ENCODE assay signal across 8 cellular contexts in genomic region chr16:89171216-89172170, GRCh38. TPM values are rescaled to one million over a fixed set of nuclear protein-coding genes. Genes with fewer than 3 reads are reported as not detected.
DNase-seq lines count a peak whose midpoint lies in the region; ATAC-seq, FAIRE-seq and TF ChIP-seq lines count a peak whose summit lies in the region.

Gene CDH15 (plus strand): TSS chr16:89171748. CDS start chr16:89171832, 84 bp downstream.

- peaks cover 8% of the 10 kb centered on the region for H3K4me1 Mint-ChIP-seq in CD4-positive, alpha-beta T cell (ENCODE audit: low read depth)

- H4K20me1 ChIP-seq in endothelial cell of umbilical vein (replicated peaks; ENCODE audit: control insufficient read depth, extremely low read depth, insufficient read depth, low read length): no peaks in the 10 kb centered on the region

- peak within 1 kb of the TSS; percentile 33 for H3K4me2 ChIP-seq in endothelial cell of umbilical vein (ENCODE audit: insufficient read depth, low read length)

- peak; percentile 92 for FAIRE-seq in endothelial cell of umbilical vein (lab: Jason Lieb, UNC)

- no peak within 1 kb of the TSS for H3K9ac ChIP-seq in HUES48 (ENCODE audit: low read depth, low read length)
- no peak within 1 kb of the TSS for H3K9ac ChIP-seq in endothelial cell of umbilical vein (replicated peaks; ENCODE audit: extremely low read depth, insufficient read depth, low read length)

- BruUV-seq in endothelial cell of umbilical vein (replicated peaks; lab: Mats Ljungman, UMichigan): no TSS peak

- H3K36me3 ChIP-seq in HUES48 (ENCODE audit: control insufficient read depth, insufficient read depth, low read length): no peaks in the 10 kb centered on the region
- H3K36me3 ChIP-seq in endothelial cell of umbilical vein (ENCODE audit: control insufficient read depth in 2 of 2, extremely low read depth in 1 of 2, insufficient read depth in 2 of 2, low read length in 2 of 2): no peaks in the 10 kb centered on the region
- H3K36me3 ChIP-seq in mucosa of descending colon (ENCODE audit: low read depth): no peaks in the 10 kb centered on the region

- H3K27ac Mint-ChIP-seq in CD4-positive, alpha-beta T cell: no peak within 1 kb of the TSS

- H3K9me3 Mint-ChIP-seq in CD4-positive, alpha-beta T cell: no peaks in the 10 kb centered on the region

- TF ChIP-seq CTCF in CD4-positive, alpha-beta T cell (IDR thresholded peaks at IDR 0.05): no peak
- TF ChIP-seq CTCF in endothelial cell of umbilical vein (IDR thresholded peaks at IDR 0.05; ENCODE audit: extremely low read depth in 1 of 2, insufficient read depth in 1 of 2, low read depth in 1 of 2, low read length in 2 of 2) (no peak), mucosa of descending colon (IDR thresholded peaks at IDR 0.05) (no peak)

- peak; percentile 96 for ATAC-seq in CD4-positive, alpha-beta T cell (ENCODE audit: poor library complexity)
- ATAC-seq in GM21423 (IDR thresholded peaks at IDR 0.05; ENCODE audit: unreplicated experiment): peak; percentile 86
- ATAC-seq in mucosa of descending colon: peak; percentile 92

- H3K79me2 ChIP-seq in endothelial cell of umbilical vein (ENCODE audit: control insufficient read depth, insufficient read depth, low read length): no peaks in the 10 kb centered on the region

- no peak within 1 kb of the TSS for H3K27ac ChIP-seq in CD4-positive, alpha-beta T cell (ENCODE audit: low read depth, low read length)
- H3K27ac ChIP-seq in HUES48 (ENCODE audit: low read depth, low read length): no peak within 1 kb of the TSS
- H3K27ac ChIP-seq in endothelial cell of umbilical vein (ENCODE audit: insufficient read depth, low read depth, low read length): no peak within 1 kb of the TSS

- H3K9me1 ChIP-seq in endothelial cell of umbilical vein (replicated peaks; ENCODE audit: control insufficient read depth, extremely low read depth, insufficient read depth, low read length): no peaks in the 10 kb centered on the region

- peaks cover 22% of the 10 kb centered on the region for H3K4me1 ChIP-seq in HUES48 (ENCODE audit: control insufficient read depth, insufficient read depth, low read length)
- peaks cover 3% of the 10 kb centered on the region for H3K4me1 ChIP-seq in endothelial cell of umbilical vein (ENCODE audit: control insufficient read depth, extremely low read depth, insufficient read depth, low read length)
- H3K4me1 ChIP-seq in mucosa of descending colon (ENCODE audit: low read depth): peaks cover 12% of the 10 kb centered on the region

- intact Hi-C loops in CD4-positive, alpha-beta T cell (cut with DNase I, micrococcal nuclease): loop anchor here in 1 of 2 experiments (1.0 to 2.0 kb wide), 2 partner anchors 21 to 45 kb away; partner anchors contain the start of gene ZNF778
- intact Hi-C loops in endothelial cell of umbilical vein (cut with micrococcal nuclease) (loop anchor here (1.0 kb wide), 2 partner anchors 21 to 45 kb away; no protein-coding TSS in a partner anchor), mucosa of descending colon (cut with DNase I, micrococcal nuclease) (no loop called here)

- dilution Hi-C loops in endothelial cell of umbilical vein (cut with MboI; ENCODE audit: extremely low pct_ligation_motif_present, low sequenced_read_pairs): no loop called here

- TF ChIP-seq POLR2A in endothelial cell of umbilical vein (IDR thresholded peaks at IDR 0.05; ENCODE audit: low read depth, low read length): no peak

- no peaks in the 10 kb centered on the region for H3K9me3 ChIP-seq in CD4-positive, alpha-beta T cell (ENCODE audit: control insufficient read depth, low read length)
- H3K9me3 ChIP-seq in HUES48 (ENCODE audit: control insufficient read depth, insufficient read depth, low read length) (no peaks in the 10 kb centered on the region), endothelial cell of umbilical vein (replicated peaks; ENCODE audit: control insufficient read depth, insufficient read depth, low read length) (no peaks in the 10 kb centered on the region), mucosa of descending colon (no peaks in the 10 kb centered on the region)

- POLR2A ChIA-PET in CD4-positive, alpha-beta T cell (lab: Charles Lee): interaction anchor here (0.8 to 1.6 kb wide), 5 partner anchors 21 to 314 kb away, joined by 3 to 10 read pairs (median 4); partner anchors contain the start of genes ACSF3, GALNS, TRAPPC2L and ZNF778
- POLR2A ChIA-PET in endothelial cell of umbilical vein (lab: Charles Lee): interaction anchor here (0.7 kb wide), 1 partner anchor 1216 kb away, joined by 4 read pairs; no protein-coding TSS in a partner anchor

- DNase-seq in CD4-positive, alpha-beta T cell: peak; percentile 92 to 97 (median 94)
- DNase-seq in NOMO-1 treated with dmso at 0.1 percent for 144 hours (lab: John Stamatoyannopoulos, UW; ENCODE audit: unreplicated experiment) (peak; percentile 90), endothelial cell of umbilical vein (ENCODE audit: low read depth, low spot score) (peak; percentile 88), mucosa of descending colon (peak; percentile 98 to 99 (median 98))
- DNase-seq in activated CD8-positive, alpha-beta memory T cell treated with anti-CD3 and anti-CD28 coated beads, Interleukin-2, amount 50 U/mL, for 4 hours: peak; percentile 95
- peak; percentile 89 to 95 for DNase-seq in stimulated activated CD8-positive, alpha-beta memory T cell treated with anti-CD3 and anti-CD28 coated beads, Interleukin-15, amount 100 ng/mL, for 48 hours (ENCODE audit: low read depth in 2 of 2)

- H3K4me3 Mint-ChIP-seq in CD4-positive, alpha-beta T cell: peak within 1 kb of the TSS; percentile 79

- H2AFZ ChIP-seq in endothelial cell of umbilical vein (ENCODE audit: low read depth, low read length): peak within 1 kb of the TSS; percentile 65

- H3K27me3 ChIP-seq in CD4-positive, alpha-beta T cell (ENCODE audit: control insufficient read depth, insufficient read depth, low read length): no peaks in the 10 kb centered on the region
- H3K27me3 ChIP-seq in HUES48 (ENCODE audit: control insufficient read depth, insufficient read depth, low read length): peaks cover 18% of the 10 kb centered on the region
- peaks cover 0 to 3% of the 10 kb centered on the region in 2 experiments for H3K27me3 ChIP-seq in endothelial cell of umbilical vein (ENCODE audit: control insufficient read depth in 2 of 2, insufficient read depth in 2 of 2, low read length in 2 of 2)

- H3K4me3 ChIP-seq in HUES48 (ENCODE audit: low read depth, low read length) (peak within 1 kb of the TSS; percentile 69), endothelial cell of umbilical vein (replicated peaks in 1 of 3; ENCODE audit: insufficient read depth in 1 of 3, low read depth in 1 of 3, low read length in 3 of 3) (no peak within 1 kb of the TSS), mucosa of descending colon (no peak within 1 kb of the TSS)

- H3K27me3 Mint-ChIP-seq in CD4-positive, alpha-beta T cell: peaks cover 4% of the 10 kb centered on the region

- no peaks in the 10 kb centered on the region for H3K36me3 Mint-ChIP-seq in CD4-positive, alpha-beta T cell (ENCODE audit: low read depth)

- CTCF ChIA-PET in CD4-positive, alpha-beta T cell (lab: Charles Lee): interaction anchor here (0.5 to 1.0 kb wide), 2 partner anchors 45 to 277 kb away, joined by 3 to 5 read pairs; no protein-coding TSS in a partner anchor
- CTCF ChIA-PET in endothelial cell of umbilical vein (lab: Charles Lee): interaction anchor here (0.9 to 1.1 kb wide), 3 partner anchors 9 to 434 kb away, joined by 3 to 7 read pairs (median 3); no protein-coding TSS in a partner anchor

TF ChIP-seq in endothelial cell of umbilical vein, 7 proteins besides CTCF, POLR2A, EP300 and RAD21:
- TF ChIP-seq MAX (IDR thresholded peaks at IDR 0.05; ENCODE audit: insufficient read depth, insufficient read length) (no peak), GATA2 (IDR thresholded peaks at IDR 0.05; ENCODE audit: insufficient read depth, insufficient read length, low read depth, low read length) (no peak), MYC (IDR thresholded peaks at IDR 0.05; ENCODE audit: low read depth, low read length) (no peak), EZH2 (IDR thresholded peaks at IDR 0.05; ENCODE audit: borderline replicate concordance, low read depth, low read length, severe bottlenecking) (no peak), FOS (IDR thresholded peaks at IDR 0.05; ENCODE audit: borderline replicate concordance, insufficient read depth, low read length) (no peak), JUN (IDR thresholded peaks at IDR 0.05; ENCODE audit: borderline replicate concordance, insufficient read depth, insufficient read length, low read depth) (no peak), POLR2AphosphoS5 (IDR thresholded peaks at IDR 0.05; ENCODE audit: insufficient read depth, low read depth, low read length) (no peak)

RNA-seq across cellular contexts. Expression of gene CDH15, which starts in this region (rescaled TPM):
- not detected for total RNA-seq in CD4-positive, alpha-beta T cell
- total RNA-seq in endothelial cell of umbilical vein (not detected in 2 replicates), mucosa of descending colon (not detected)
- polyA plus RNA-seq in endothelial cell of umbilical vein: 0.44 and 0.54 TPM in 2 replicates
- 0.05 and 0.27 TPM in 2 replicates for polyA plus RNA-seq in endothelial cell of umbilical vein (2011; cell fraction: cytosol; rRNA removed)
- 0.11 and 0.14 TPM in 2 replicates for polyA plus RNA-seq in endothelial cell of umbilical vein (2011; cell fraction: nucleus; rRNA removed)
- polyA plus RNA-seq in endothelial cell of umbilical vein (2012): 0.13 and 0.65 TPM in 2 replicates
- 0.24 TPM in 1 of 2 replicates, not detected in the other for polyA minus RNA-seq in endothelial cell of umbilical vein
- not detected for polyA minus RNA-seq in endothelial cell of umbilical vein (2011; cell fraction: cytosol; rRNA and poly(A)+ RNA removed)
- polyA minus RNA-seq in endothelial cell of umbilical vein (2011; cell fraction: nucleus; rRNA and poly(A)+ RNA removed): not detected in 2 replicates

Comparison
In these comparisons a context has a peak if more than half of its experiments do, and no peak if none do; other contexts are left out.
1. Peak in DNase-seq and ATAC-seq in CD4-positive, alpha-beta T cell; RNA of the gene not detected or under 1 TPM.
2. Peak in DNase-seq and H3K4me2 ChIP-seq in endothelial cell of umbilical vein; RNA of the gene not detected or under 1 TPM.
3. Peak in DNase-seq and ATAC-seq in mucosa of descending colon; RNA of the gene not detected or under 1 TPM.